ENCODE assay signal across 8 cellular contexts in the genomic region with DNA sequence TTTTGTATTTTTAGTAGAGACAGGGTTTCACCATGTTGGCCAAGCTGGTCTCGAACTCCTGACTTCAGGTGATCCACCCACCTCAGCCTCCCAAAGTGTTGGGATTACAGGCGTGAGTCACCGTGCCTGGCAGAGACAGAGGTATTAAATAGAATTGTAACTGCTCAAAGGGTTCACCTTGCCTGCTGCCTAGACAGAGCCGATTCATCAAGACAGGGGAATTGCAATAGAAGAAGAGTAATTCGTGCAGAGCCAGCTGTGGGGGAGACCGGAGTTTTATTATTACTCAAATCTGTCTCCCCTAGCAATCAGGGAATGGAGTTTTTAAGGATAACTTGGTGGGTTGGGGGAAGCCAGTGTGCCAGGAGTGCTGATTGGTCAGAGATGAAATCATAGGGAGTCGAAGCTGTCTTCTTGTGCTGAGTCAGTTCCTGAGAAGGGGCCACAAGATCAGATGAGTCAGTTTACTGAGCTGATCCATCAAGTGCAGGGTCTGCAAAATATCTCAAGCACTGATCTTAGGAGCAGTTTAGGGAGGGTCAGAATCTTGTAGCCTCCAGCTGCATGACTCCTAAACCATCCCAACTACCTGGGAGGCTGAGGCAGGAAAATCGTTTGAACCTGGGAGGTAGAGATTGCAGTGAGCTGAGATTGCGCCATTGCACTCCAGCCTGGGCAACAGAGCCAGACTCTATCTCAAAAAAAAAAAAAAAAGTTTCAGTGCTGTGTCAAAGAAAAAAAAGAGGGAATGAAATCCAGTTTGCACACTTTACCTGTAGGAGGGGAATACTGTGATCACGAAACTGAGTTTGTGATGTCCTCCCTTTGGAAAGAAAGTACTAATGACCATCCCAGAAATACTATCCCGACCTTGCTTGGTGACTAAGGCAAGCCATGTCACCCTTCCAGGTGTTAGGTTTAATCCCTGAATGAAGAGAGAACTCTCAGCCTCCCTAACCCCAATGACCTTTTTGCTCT. TPM values are rescaled to one million over a fixed set of nuclear protein-coding genes. Genes with fewer than 3 reads are reported as not detected.
DNase-seq lines count a peak whose midpoint lies in the region; ATAC-seq and TF ChIP-seq lines count a peak whose summit lies in the region.
"Not testable (repeated sequence)": the region's sequence is repeated elsewhere in the genome, so short reads cannot be mapped to it uniquely, and the experiment has no call there.

No MANE protein-coding gene starts in this region.

- H3K27me3 Mint-ChIP-seq in activated T-cell treated with anti-CD3 and anti-CD28 coated beads, Interleukin-2, amount 50 U/mL, for 24 hours; neural crest cell (ENCODE audit: low read depth): not testable (repeated sequence)

- H3K36me3 Mint-ChIP-seq in activated T-cell treated with anti-CD3 and anti-CD28 coated beads, Interleukin-2, amount 50 U/mL, for 24 hours (ENCODE audit: low read depth), result peaks cover 12% of the 10 kb centered on the region
- not testable (repeated sequence) for H3K36me3 Mint-ChIP-seq in neural crest cell (ENCODE audit: low read depth)

- dilution Hi-C loops in mammary epithelial cell (cut with HindIII; ENCODE audit: low sequenced_read_pairs), result loop anchor here (5.0 to 10.0 kb wide), 4 partner anchors 38 to 329 kb away; a partner anchor contains a TSS

- CTCF ChIA-PET in mammary epithelial cell (lab: Charles Lee; ENCODE audit: low non-redundant PET), result not testable (repeated sequence)

- H3K9me3 ChIP-seq in MG63; SK-N-MC (ENCODE audit: low read depth, low read length); mammary epithelial cell (replicated peaks; ENCODE audit: insufficient read depth, low read length): not testable (repeated sequence)

- ATAC-seq in foreskin keratinocyte, result peak; percentile 81

- peaks cover 56% of the 10 kb centered on the region for H3K4me1 Mint-ChIP-seq in activated T-cell treated with anti-CD3 and anti-CD28 coated beads, Interleukin-2, amount 50 U/mL, for 24 hours (ENCODE audit: low read depth)
- peaks cover 13% of the 10 kb centered on the region for H3K4me1 Mint-ChIP-seq in neural crest cell

- not testable (repeated sequence) for BruUV-seq in mammary epithelial cell (replicated peaks; lab: Mats Ljungman, UMichigan)

- H3K4me3 Mint-ChIP-seq in activated T-cell treated with anti-CD3 and anti-CD28 coated beads, Interleukin-2, amount 50 U/mL, for 24 hours, result peak overlapping the region; percentile 11
- not testable (repeated sequence) for H3K4me3 Mint-ChIP-seq in neural crest cell

- H3K27me3 ChIP-seq in MG63; mammary epithelial cell (ENCODE audit: insufficient read depth, low read length); foreskin keratinocyte: not testable (repeated sequence)

- H3K4me1 ChIP-seq in mammary epithelial cell (ENCODE audit: insufficient read depth, low read length), result peaks cover 10% of the 10 kb centered on the region
- H3K4me1 ChIP-seq in foreskin keratinocyte, result not testable (repeated sequence)

- in situ Hi-C loops in mammary epithelial cell (cut with MboI; ENCODE audit: low sequenced_read_pairs in 2 of 2), result not testable (repeated sequence)

- not testable (repeated sequence) for H3K36me3 ChIP-seq in MG63; SK-N-MC (ENCODE audit: insufficient read depth, low read length); mammary epithelial cell (ENCODE audit: insufficient read depth, low read length)

- intact Hi-C loops in mammary epithelial cell (cut with micrococcal nuclease), result not testable (repeated sequence)

- not testable (repeated sequence) for TF ChIP-seq CTCF in mammary epithelial cell (conservative IDR thresholded peaks at IDR 0.05 in 1 of 2, IDR thresholded peaks at IDR 0.05 in 1 of 2; ENCODE audit: extremely low read depth in 1 of 2, insufficient read depth in 1 of 2, low read depth in 1 of 2, low read length in 2 of 2); foreskin keratinocyte (conservative IDR thresholded peaks at IDR 0.05); neural crest cell (conservative IDR thresholded peaks at IDR 0.05)

- H3K9ac ChIP-seq in SK-N-MC (ENCODE audit: insufficient read length); mammary epithelial cell (ENCODE audit: insufficient read depth, low read length): not testable (repeated sequence)

- not testable (repeated sequence) for H4K20me1 ChIP-seq in mammary epithelial cell (ENCODE audit: insufficient read depth, low read length)

- not testable (repeated sequence) for H3K9me3 Mint-ChIP-seq in activated T-cell treated with anti-CD3 and anti-CD28 coated beads, Interleukin-2, amount 50 U/mL, for 24 hours; neural crest cell

- H3K27ac ChIP-seq in SK-N-MC, result peak overlapping the region; percentile 81
- peak overlapping the region; percentile 5 for H3K27ac ChIP-seq in mammary epithelial cell (ENCODE audit: insufficient read depth, low read depth, low read length)
- peak overlapping the region; percentile 30 for H3K27ac ChIP-seq in foreskin keratinocyte

- H3K79me2 ChIP-seq in mammary epithelial cell (ENCODE audit: insufficient read depth, low read length), result not testable (repeated sequence)

- H3K4me2 ChIP-seq in mammary epithelial cell (ENCODE audit: insufficient read depth, low read depth, low read length), result not testable (repeated sequence)

- DNase-seq in GM03348 (ENCODE audit: low spot score) (peak; percentile 17), MG63 (peak; percentile 82), SK-N-MC (ENCODE audit: low read depth, low spot score) (peak; percentile 64), mammary epithelial cell (peak; percentile 88), foreskin keratinocyte (peak; percentile 89 to 97), stromal cell of bone marrow (ENCODE audit: low read depth) (peak; percentile 80)
- peak; percentile 59 for DNase-seq in activated T-cell treated with anti-CD3 and anti-CD28 coated beads, Interleukin-2, amount 50 U/mL, for 24 hours
- not testable (repeated sequence) for DNase-seq in neural crest cell (ENCODE audit: low read depth, low spot score)

- WGBS in mammary epithelial cell (ENCODE audit: low coverage, missing lambda C conversion rate), result 50% methylated on average over 11 of the region's 11 CpGs

- H2AFZ ChIP-seq in mammary epithelial cell (ENCODE audit: low read depth, low read length), result not testable (repeated sequence)

- peak overlapping the region; percentile 96 for H3K27ac Mint-ChIP-seq in activated T-cell treated with anti-CD3 and anti-CD28 coated beads, Interleukin-2, amount 50 U/mL, for 24 hours
- peak overlapping the region; percentile 37 for H3K27ac Mint-ChIP-seq in neural crest cell (ENCODE audit: unreplicated experiment)

- not testable (repeated sequence) for H3K4me3 ChIP-seq in MG63; mammary epithelial cell (replicated peaks in 1 of 3; ENCODE audit: insufficient read depth in 1 of 3, low read depth in 2 of 3, low read length in 3 of 3)
- H3K4me3 ChIP-seq in SK-N-MC, result peak overlapping the region; percentile 54

RNA-seq across cellular contexts. Expression of a gene that starts 7.3 kb away (rescaled TPM):
- 0.47 and 8.3 TPM in 2 replicates for total RNA-seq in MG63 (2014; rRNA removed; shearing (Covaris generic); ENCODE audit: low replicate concordance)
- 10 to 100 TPM in 1 of 2 donors, 1 to 10 TPM in 1; 5.5 to 10.2 TPM for total RNA-seq in mammary epithelial cell
- polyA plus RNA-seq in mammary epithelial cell, result 4.9 TPM
- not detected for polyA minus RNA-seq in mammary epithelial cell
- total RNA-seq in foreskin keratinocyte, result 3.4 and 4.0 TPM in 2 replicates
- polyA plus RNA-seq in foreskin keratinocyte, result 3.1 and 3.7 TPM in 2 replicates
- total RNA-seq in neural crest cell, result 23.8 and 24.4 TPM in 2 replicates

RNA-seq across cellular contexts. Expression of a gene that starts 56.4 kb away (rescaled TPM):
- total RNA-seq in MG63 (2014; rRNA removed; shearing (Covaris generic); ENCODE audit: low replicate concordance), result 75.0 and 96.8 TPM in 2 replicates
- total RNA-seq in mammary epithelial cell (100 to 1,000 TPM in 1 of 2 donors, 10 to 100 TPM in 1; 51.0 to 160 TPM), foreskin keratinocyte (76.2 and 76.5 TPM in 2 replicates), neural crest cell (29.5 and 30.0 TPM in 2 replicates)
- polyA plus RNA-seq in mammary epithelial cell (48.4 TPM), foreskin keratinocyte (23.2 and 29.2 TPM in 2 replicates)
- polyA minus RNA-seq in mammary epithelial cell, result 46.7 TPM

RNA-seq across cellular contexts. Expression of a gene that starts 59.5 kb away (rescaled TPM):
- 14.5 and 20.7 TPM in 2 replicates for total RNA-seq in MG63 (2014; rRNA removed; shearing (Covaris generic); ENCODE audit: low replicate concordance)
- total RNA-seq in mammary epithelial cell (10 to 100 TPM; 26.8 to 30.8 TPM), foreskin keratinocyte (28.7 and 33.1 TPM in 2 replicates), neural crest cell (31.1 and 36.8 TPM in 2 replicates)
- polyA plus RNA-seq in mammary epithelial cell (16.0 TPM), foreskin keratinocyte (9.4 and 9.5 TPM in 2 replicates)
- polyA minus RNA-seq in mammary epithelial cell, result 39.9 TPM

Comparison
In these comparisons a context has a peak if more than half of its experiments do, and no peak if none do; other contexts are left out.
1. H3K27ac ChIP-seq: peak in every context shown above with its lines; median percentile 81 in SK-N-MC; 30 in foreskin keratinocyte; 5 in mammary epithelial cell.